Comparison of ENCODE assay signal across 8 cellular contexts in genomic region chr19:10120538-10121198, GRCh38. TPM values are rescaled to one million over a fixed set of nuclear protein-coding genes. Genes with fewer than 3 reads are reported as not detected.
DNase-seq lines count a peak whose midpoint lies in the region; ATAC-seq, FAIRE-seq and TF ChIP-seq lines count a peak whose summit lies in the region.
"Had no signal": no experiment of that assay in that cellular context is flagged by ENCODE, and none has a peak within 500 bp of the region (broad histone marks: within the 10 kb centered on the region; RNA-seq: fewer than 3 reads in every experiment).

No MANE protein-coding gene starts in this region.

- WGBS in testis, 2 donors: 35 to 50% methylated on average over 9 of the region's 9 CpGs
- WGBS in pancreas, 2 donors: 83 to 87% methylated on average over 9 of the region's 9 CpGs

- H2AFZ ChIP-seq in HCT116 (ENCODE audit: low read depth, low read length, poor library complexity, severe bottlenecking): no peak overlapping the region

- H4K20me1 ChIP-seq in HCT116 (ENCODE audit: insufficient read depth): no peaks in the 10 kb centered on the region

- TF ChIP-seq POLR2A in HCT116 (IDR thresholded peaks at IDR 0.05; ENCODE audit: borderline replicate concordance, extremely low read depth, insufficient read depth, insufficient read length): no peak
- no peak for TF ChIP-seq POLR2A in testis (IDR thresholded peaks at IDR 0.05)

- H3K79me2 ChIP-seq in HCT116 (ENCODE audit: insufficient read depth, low read length): peaks cover 30% of the 10 kb centered on the region

- TF ChIP-seq CTCF in HCT116 (IDR thresholded peaks at IDR 0.05 in 2 of 3, conservative IDR thresholded peaks at IDR 0.05 in 1 of 3; ENCODE audit: borderline replicate concordance in 1 of 3, insufficient read depth in 1 of 3, low read depth in 2 of 3, low read length in 2 of 3) (no peak), fibroblast of villous mesenchyme (IDR thresholded peaks at IDR 0.05; ENCODE audit: insufficient read depth, low read depth, low read length) (no peak), testis (IDR thresholded peaks at IDR 0.05) (no peak), pancreas (IDR thresholded peaks at IDR 0.05) (no peak)

- POLR2A ChIA-PET in HCT116 (lab: Charles Lee): no interaction called here

- H3K4me3 ChIP-seq in HCT116 (replicated peaks in 1 of 2; ENCODE audit: low read depth in 1 of 2, low read length in 2 of 2) (no peak overlapping the region), fibroblast of villous mesenchyme (ENCODE audit: low read depth, low read length) (no peak overlapping the region), testis (peak overlapping the region in 1 of 2 donors; percentile 85), pancreas (no peak overlapping the region)

- H3K27ac ChIP-seq in HCT116 (ENCODE audit: low read depth, low read length): no peak overlapping the region
- H3K27ac ChIP-seq in testis: peak overlapping the region; percentile 39 to 42
- no peak overlapping the region for H3K27ac ChIP-seq in pancreas

- DNase-seq in HCT116 (ENCODE audit: low read depth, low spot score) (no peak), fibroblast of villous mesenchyme (ENCODE audit: low read depth) (peak; percentile 64), testis (no peak), pancreas (no peak), cortex of kidney (lab: John Stamatoyannopoulos, UW) (no peak)
- no peak for DNase-seq in activated T-helper 2 cell treated with anti-CD3 and anti-CD28 coated beads, Interferon-gamma antibody, Interleukin-2, Interleukin-4, amounts not matched to agents 10 μg/mL and 5 μg/mL and 100 μg/mL, durations not matched to agents 14 hours and 24 hours and 36 hours (ENCODE audit: low spot score)

- no peaks in the 10 kb centered on the region for H3K27me3 Mint-ChIP-seq in activated T-helper 2 cell treated with anti-CD3 and anti-CD28 coated beads, Interferon-gamma antibody, Interleukin-2, Interleukin-4, amounts not matched to agents 10 μg/mL and 5 μg/mL and 100 μg/mL, durations not matched to agents 14 hours and 24 hours and 36 hours (ENCODE audit: low read depth)

- H3K36me3 Mint-ChIP-seq in activated T-helper 2 cell treated with anti-CD3 and anti-CD28 coated beads, Interferon-gamma antibody, Interleukin-2, Interleukin-4, amounts not matched to agents 10 μg/mL and 5 μg/mL and 100 μg/mL, durations not matched to agents 14 hours and 24 hours and 36 hours (ENCODE audit: low read depth): peaks cover 35% of the 10 kb centered on the region

- ATAC-seq in HCT116 (no peak), pancreas (no peak), GM21515 (IDR thresholded peaks at IDR 0.05; ENCODE audit: unreplicated experiment) (no peak)

- intact Hi-C loops in HCT116 (cut with micrococcal nuclease): loop anchor here (2.0 kb wide), 1 partner anchor 130 kb away; no protein-coding TSS in a partner anchor
- intact Hi-C loops in activated T-helper 2 cell treated with anti-CD3 and anti-CD28 coated beads, Interferon-gamma antibody, Interleukin-2, Interleukin-4, amounts not matched to agents 10 μg/mL and 5 μg/mL and 100 μg/mL, durations not matched to agents 14 hours and 24 hours and 36 hours (cut with micrococcal nuclease): no loop called here
- intact Hi-C loops in testis (cut with DNase I; ENCODE audit: low total_unique reads): no loop called here
- intact Hi-C loops in pancreas (cut with DNase I): no loop called here

- no peaks in the 10 kb centered on the region for H3K9me3 ChIP-seq in HCT116 (ENCODE audit: control insufficient read depth in 1 of 2, insufficient read depth in 1 of 2, low read depth in 1 of 2, low read length in 2 of 2)
- H3K9me3 ChIP-seq in testis: no peaks in the 10 kb centered on the region
- H3K9me3 ChIP-seq in pancreas: no peaks in the 10 kb centered on the region

- CTCF ChIA-PET in HCT116 (lab: Charles Lee): interaction anchor here (0.6 to 1.3 kb wide), 4 partner anchors 9 to 138 kb away, joined by 3 to 4 read pairs (median 4); partner anchors contain the start of gene P2RY11

- no peak for TF ChIP-seq RAD21 in HCT116 (IDR thresholded peaks at IDR 0.05; ENCODE audit: low read depth)

- H3K4me2 ChIP-seq in HCT116 (ENCODE audit: low read length): peak overlapping the region; percentile 98

- H3K4me1 Mint-ChIP-seq in activated T-helper 2 cell treated with anti-CD3 and anti-CD28 coated beads, Interferon-gamma antibody, Interleukin-2, Interleukin-4, amounts not matched to agents 10 μg/mL and 5 μg/mL and 100 μg/mL, durations not matched to agents 14 hours and 24 hours and 36 hours (ENCODE audit: low read depth): peaks cover 6% of the 10 kb centered on the region

- FAIRE-seq in pancreas (lab: Jason Lieb, UNC): no peak

- no TSS peak for BruUV-seq in HCT116 (replicated peaks; lab: Mats Ljungman, UMichigan)

- H3K9me2 ChIP-seq in HCT116 (ENCODE audit: insufficient read depth): no peaks in the 10 kb centered on the region

- no peak overlapping the region for H3K9ac ChIP-seq in HCT116 (ENCODE audit: low read length)

- RAD21 ChIA-PET in HCT116 (lab: Charles Lee; ENCODE audit: low non-redundant PET in 1 of 2, low total read pairs in 2 of 2, uncharacterized antibody in 2 of 2, unreplicated experiment in 2 of 2): interaction anchor here in 1 of 2 experiments (1.3 kb wide), 1 partner anchor 130 kb away, joined by 5 read pairs; no protein-coding TSS in a partner anchor

- H3K27me3 ChIP-seq in HCT116 (ENCODE audit: insufficient read depth, low read length) (no peaks in the 10 kb centered on the region), testis (no peaks in the 10 kb centered on the region), pancreas (no peaks in the 10 kb centered on the region)

- H3K4me1 ChIP-seq in HCT116 (ENCODE audit: control insufficient read depth in 1 of 2, insufficient read depth in 2 of 2, low read length in 2 of 2): peaks cover 5 to 16% of the 10 kb centered on the region in 2 experiments
- H3K4me1 ChIP-seq in testis: peaks cover 8% of the 10 kb centered on the region
- H3K4me1 ChIP-seq in pancreas: peaks cover 0 to 8% (median 4%) of the 10 kb centered on the region in 3 donors

- H3K36me3 ChIP-seq in HCT116 (ENCODE audit: control insufficient read depth in 1 of 2, insufficient read depth in 2 of 2, low read length in 2 of 2) (peaks cover 9 to 14% of the 10 kb centered on the region in 2 experiments; a peak in 2 of 4 replicates), testis (ENCODE audit: low read depth, missing control alignments) (no peaks in the 10 kb centered on the region), pancreas (peaks cover 0 to 11% (median 10%) of the 10 kb centered on the region in 3 donors)

- H3K9me3 Mint-ChIP-seq in activated T-helper 2 cell treated with anti-CD3 and anti-CD28 coated beads, Interferon-gamma antibody, Interleukin-2, Interleukin-4, amounts not matched to agents 10 μg/mL and 5 μg/mL and 100 μg/mL, durations not matched to agents 14 hours and 24 hours and 36 hours: no peaks in the 10 kb centered on the region
- H3K9me3 Mint-ChIP-seq: T-helper 1 cell treated with Interleukin-12 subunit alpha and Interleukin-12 subunit beta and Interleukin-4 antibody, amounts not matched to agents 30 μg/mL and 1 μg/mL, for 36 hours had no signal

- no peak overlapping the region for H3K27ac Mint-ChIP-seq in activated T-helper 2 cell treated with anti-CD3 and anti-CD28 coated beads, Interferon-gamma antibody, Interleukin-2, Interleukin-4, amounts not matched to agents 10 μg/mL and 5 μg/mL and 100 μg/mL, durations not matched to agents 14 hours and 24 hours and 36 hours
- H3K27ac Mint-ChIP-seq: T-helper 1 cell treated with Interleukin-12 subunit alpha and Interleukin-12 subunit beta and Interleukin-4 antibody, amounts not matched to agents 30 μg/mL and 1 μg/mL, for 36 hours had no signal

- peak overlapping the region; percentile 26 for H3K4me3 Mint-ChIP-seq in activated T-helper 2 cell treated with anti-CD3 and anti-CD28 coated beads, Interferon-gamma antibody, Interleukin-2, Interleukin-4, amounts not matched to agents 10 μg/mL and 5 μg/mL and 100 μg/mL, durations not matched to agents 14 hours and 24 hours and 36 hours (ENCODE audit: low read depth)

RNA-seq across cellular contexts. Expression of gene EIF3G, which starts 1.0 kb away (rescaled TPM):
- total RNA-seq in HCT116 (2021; ENCODE audit: unreplicated experiment) (254 TPM), fibroblast of villous mesenchyme (244 and 264 TPM in 2 replicates), testis (100 to 1,000 TPM; 281 to 306 TPM), pancreas (100 to 1,000 TPM; 146 to 215 (median 181) TPM)
- polyA plus RNA-seq in HCT116 (2012): 241 and 250 TPM in 2 replicates
- 303 and 306 TPM in 2 replicates for total RNA-seq in activated T-helper 2 cell treated with anti-CD3 and anti-CD28 coated beads, Interferon-gamma antibody, Interleukin-2, Interleukin-4, amounts not matched to agents 10 μg/mL and 5 μg/mL and 100 μg/mL, durations not matched to agents 14 hours and 24 hours and 36 hours
- polyA plus RNA-seq in testis (ENCODE audit: insufficient read depth, low read depth, low replicate concordance) (348 TPM), pancreas (100 to 1,000 TPM; 169 to 228 TPM)

RNA-seq across cellular contexts. Expression of gene P2RY11, which starts 9.2 kb away (rescaled TPM):
- total RNA-seq in HCT116 (2021; ENCODE audit: unreplicated experiment): 43.8 TPM
- polyA plus RNA-seq in HCT116 (2012): 24.1 and 29.2 TPM in 2 replicates
- total RNA-seq in activated T-helper 2 cell treated with anti-CD3 and anti-CD28 coated beads, Interferon-gamma antibody, Interleukin-2, Interleukin-4, amounts not matched to agents 10 μg/mL and 5 μg/mL and 100 μg/mL, durations not matched to agents 14 hours and 24 hours and 36 hours: 41.8 and 46.5 TPM in 2 replicates
- 0.43 and 1.9 TPM in 2 replicates for total RNA-seq in fibroblast of villous mesenchyme
- 10 to 100 TPM; 25.0 to 27.8 TPM for total RNA-seq in testis
- polyA plus RNA-seq in testis (ENCODE audit: insufficient read depth, low read depth, low replicate concordance): 16.3 TPM
- 1 to 10 TPM; 2.5 to 8.5 (median 5.8) TPM for total RNA-seq in pancreas
- polyA plus RNA-seq in pancreas: 10 to 100 TPM; 17.4 TPM

RNA-seq across cellular contexts. Expression of gene PPAN, which starts 14.5 kb away (rescaled TPM):
- 101 TPM for total RNA-seq in HCT116 (2021; ENCODE audit: unreplicated experiment)
- polyA plus RNA-seq in HCT116 (2012): 49.1 and 49.4 TPM in 2 replicates
- total RNA-seq in activated T-helper 2 cell treated with anti-CD3 and anti-CD28 coated beads, Interferon-gamma antibody, Interleukin-2, Interleukin-4, amounts not matched to agents 10 μg/mL and 5 μg/mL and 100 μg/mL, durations not matched to agents 14 hours and 24 hours and 36 hours: 160 and 162 TPM in 2 replicates
- total RNA-seq in fibroblast of villous mesenchyme: 23.8 and 28.1 TPM in 2 replicates
- 10 to 100 TPM; 66.2 to 68.1 TPM for total RNA-seq in testis
- 39.3 TPM for polyA plus RNA-seq in testis (ENCODE audit: insufficient read depth, low read depth, low replicate concordance)
- 10 to 100 TPM in 5 of 6 donors, 1 to 10 TPM in 1; 9.3 to 32.0 (median 15.8) TPM for total RNA-seq in pancreas
- 10 to 100 TPM; 55.9 to 67.9 TPM for polyA plus RNA-seq in pancreas

RNA-seq across cellular contexts. Expression of gene ANGPTL6, which starts 18.2 kb away (rescaled TPM):
- total RNA-seq in HCT116 (2021; ENCODE audit: unreplicated experiment): not detected
- polyA plus RNA-seq in HCT116 (2012): 0.12 and 0.14 TPM in 2 replicates
- total RNA-seq in activated T-helper 2 cell treated with anti-CD3 and anti-CD28 coated beads, Interferon-gamma antibody, Interleukin-2, Interleukin-4, amounts not matched to agents 10 μg/mL and 5 μg/mL and 100 μg/mL, durations not matched to agents 14 hours and 24 hours and 36 hours: 7.7 and 8.0 TPM in 2 replicates
- total RNA-seq in fibroblast of villous mesenchyme: under 0.01 TPM in 1 of 2 replicates, not detected in the other
- 1 to 10 TPM; 7.6 to 8.7 TPM for total RNA-seq in testis
- 3.0 TPM for polyA plus RNA-seq in testis (ENCODE audit: insufficient read depth, low read depth, low replicate concordance)
- 1 to 10 TPM in 1 of 6 donors, under 1 TPM in 5; 0.12 to 1.1 (median 0.74) TPM for total RNA-seq in pancreas
- polyA plus RNA-seq in pancreas: 1 to 10 TPM; 1.2 to 1.7 TPM

RNA-seq across cellular contexts. Expression of gene SHFL, which starts 34.6 kb away (rescaled TPM):
- total RNA-seq in HCT116 (2021; ENCODE audit: unreplicated experiment): 18.5 TPM
- polyA plus RNA-seq in HCT116 (2012): 13.9 and 14.8 TPM in 2 replicates
- 56.1 and 56.2 TPM in 2 replicates for total RNA-seq in activated T-helper 2 cell treated with anti-CD3 and anti-CD28 coated beads, Interferon-gamma antibody, Interleukin-2, Interleukin-4, amounts not matched to agents 10 μg/mL and 5 μg/mL and 100 μg/mL, durations not matched to agents 14 hours and 24 hours and 36 hours
- total RNA-seq in fibroblast of villous mesenchyme: 24.2 and 25.9 TPM in 2 replicates
- total RNA-seq in testis: 10 to 100 TPM; 20.4 to 25.8 TPM
- 18.7 TPM for polyA plus RNA-seq in testis (ENCODE audit: insufficient read depth, low read depth, low replicate concordance)
- total RNA-seq in pancreas: 10 to 100 TPM in 5 of 6 donors, 1 to 10 TPM in 1; 7.9 to 19.9 (median 14.5) TPM
- 10 to 100 TPM; 39.6 to 41.0 TPM for polyA plus RNA-seq in pancreas

Comparison
In these comparisons a context has a peak if more than half of its experiments do, and no peak if none do; other contexts are left out.
1. H3K27ac ChIP-seq: peak in testis (2 of 2); none in HCT116 (single experiment) and pancreas (0 of 4).